ENCODE assay signal across 8 cellular contexts in the genomic region with DNA sequence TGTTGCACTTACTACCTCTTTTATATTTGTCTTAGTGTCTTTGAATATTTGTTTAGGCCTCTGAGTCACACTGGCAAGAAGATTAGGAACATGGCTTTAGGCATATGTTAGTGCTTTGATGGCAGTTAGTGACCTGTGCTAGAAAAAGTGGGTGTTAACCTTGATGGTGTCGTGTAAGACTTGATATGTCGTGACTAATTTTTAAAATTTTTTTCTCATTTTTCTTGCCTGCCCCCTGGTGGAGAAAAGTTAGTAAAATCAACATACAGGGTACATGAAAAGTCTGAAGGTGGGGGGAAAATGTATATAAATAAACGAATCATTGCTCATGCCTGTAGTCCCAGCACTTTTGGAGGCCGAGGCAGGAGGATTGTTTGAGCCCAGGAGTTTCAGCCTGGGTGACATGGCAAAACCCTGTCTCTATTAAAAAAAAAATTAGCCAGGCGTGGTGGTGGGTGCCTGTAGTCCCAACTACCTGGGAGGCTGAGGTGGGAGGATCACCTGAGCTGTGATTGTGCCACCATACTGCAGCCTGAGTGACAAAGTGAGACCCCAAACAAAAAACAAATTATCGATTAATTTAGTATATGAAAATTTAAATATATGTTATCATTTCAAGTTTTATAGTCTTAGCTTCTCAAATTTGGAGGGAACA.
DNase-seq lines count a peak whose midpoint lies in the region; TF ChIP-seq lines count a peak whose summit lies in the region.

No MANE protein-coding gene starts in this region.

- H3K4me3 Mint-ChIP-seq in nephron progenitor cell: no peak overlapping the region

- TF ChIP-seq CTCF in nephron progenitor cell (IDR thresholded peaks at IDR 0.05): peak; percentile 58

- H3K27ac Mint-ChIP-seq in nephron progenitor cell: no peak overlapping the region

- no peaks in the 10 kb centered on the region for H3K9me3 Mint-ChIP-seq in nephron progenitor cell

- no peaks in the 10 kb centered on the region for H3K27me3 Mint-ChIP-seq in nephron progenitor cell (ENCODE audit: low read depth, poor library complexity)

- peak; percentile 22 for DNase-seq in NCI-H146 (lab: John Stamatoyannopoulos, UW)
- DNase-seq in NCI-H146 treated with DMSO at 0.1 percent for 48 hours (lab: John Stamatoyannopoulos, UW; ENCODE audit: unreplicated experiment): no peak
- DNase-seq in HS-27A (ENCODE audit: low read depth): peak; percentile 66
- DNase-seq in SKM-1 (lab: John Stamatoyannopoulos, UW; ENCODE audit: unreplicated experiment): peak; percentile 14
- peak; percentile 8 for DNase-seq in effector CD4-positive, alpha-beta T cell
- peak; percentile 16 for DNase-seq in nephron progenitor cell
- DNase-seq in putamen (ENCODE audit: low spot score): no peak
- no peak for DNase-seq in NCI-H2029 treated with DMSO at 0.1 percent for 48 hours (lab: John Stamatoyannopoulos, UW)

- peaks cover 4% of the 10 kb centered on the region for H3K4me1 Mint-ChIP-seq in nephron progenitor cell

- peaks cover 11% of the 10 kb centered on the region for H3K36me3 Mint-ChIP-seq in nephron progenitor cell (ENCODE audit: low read depth)

Comparison
In these comparisons a context has a peak if more than half of its experiments do, and no peak if none do; other contexts are left out.
1. DNase-seq: peak in NCI-H146 (single experiment), HS-27A (single experiment), SKM-1 (single experiment), effector CD4-positive, alpha-beta T cell (single experiment) and nephron progenitor cell (single experiment); none in NCI-H146 treated with DMSO at 0.1 percent for 48 hours (single experiment), putamen (single experiment) and NCI-H2029 treated with DMSO at 0.1 percent for 48 hours (single experiment).